In the genomic region with DNA sequence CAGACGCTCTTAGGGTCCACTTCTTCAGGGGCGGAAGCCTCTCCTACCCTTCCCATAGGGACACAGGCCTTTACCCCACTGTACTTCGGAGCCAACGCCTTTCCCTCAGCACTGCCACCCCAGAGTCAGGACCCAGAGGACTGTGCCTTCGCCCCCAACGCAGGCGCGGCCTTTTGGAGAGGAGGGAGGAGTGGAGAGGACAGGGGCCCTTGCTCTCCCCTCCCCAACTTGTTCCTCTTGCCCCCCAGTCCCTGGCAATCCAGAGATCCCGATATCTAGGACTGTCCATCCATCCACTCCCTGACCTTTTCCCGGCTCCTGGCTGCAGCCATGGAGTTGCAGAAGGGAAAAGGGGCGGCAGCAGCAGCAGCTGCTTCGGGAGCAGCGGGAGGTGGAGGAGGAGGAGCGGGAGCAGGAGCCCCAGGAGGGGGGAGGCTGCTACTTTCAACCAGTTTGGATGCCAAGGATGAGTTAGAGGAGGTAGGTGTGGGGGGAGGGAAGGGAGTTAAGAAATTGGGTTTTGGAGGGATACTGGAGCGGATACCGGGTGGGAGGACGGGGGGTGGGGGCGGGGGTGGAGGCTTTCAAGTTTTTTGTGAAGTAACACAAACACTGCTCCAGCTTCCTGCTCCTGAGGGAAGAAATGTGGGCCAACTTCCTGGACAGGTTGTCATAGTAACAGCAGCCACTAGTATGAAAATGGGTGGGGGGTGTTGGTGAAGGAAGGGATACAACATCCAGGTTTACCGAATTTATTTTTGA, we compare ENCODE assay signal across 1 cellular context.
TF ChIP-seq lines count a peak whose summit lies in the region.

No MANE protein-coding gene starts in this region.

TF ChIP-seq in endothelial cell of umbilical vein, 7 proteins besides CTCF, POLR2A, EP300 and RAD21:
- TF ChIP-seq, protein P1, sequence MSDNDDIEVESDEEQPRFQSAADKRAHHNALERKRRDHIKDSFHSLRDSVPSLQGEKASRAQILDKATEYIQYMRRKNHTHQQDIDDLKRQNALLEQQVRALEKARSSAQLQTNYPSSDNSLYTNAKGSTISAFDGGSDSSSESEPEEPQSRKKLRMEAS (IDR thresholded peaks at IDR 0.05; ENCODE audit: insufficient read depth, insufficient read length), result no peak
- no peak for TF ChIP-seq JUN (IDR thresholded peaks at IDR 0.05; ENCODE audit: borderline replicate concordance, insufficient read depth, insufficient read length, low read depth)
- no peak for TF ChIP-seq FOS (IDR thresholded peaks at IDR 0.05; ENCODE audit: borderline replicate concordance, insufficient read depth, low read length)
- TF ChIP-seq POLR2AphosphoS5 (IDR thresholded peaks at IDR 0.05; ENCODE audit: insufficient read depth, low read depth, low read length), result no peak
- TF ChIP-seq GATA2 (IDR thresholded peaks at IDR 0.05; ENCODE audit: insufficient read depth, insufficient read length, low read depth, low read length), result no peak
- no peak for TF ChIP-seq EZH2 (IDR thresholded peaks at IDR 0.05; ENCODE audit: borderline replicate concordance, low read depth, low read length, severe bottlenecking)
- no peak for TF ChIP-seq MYC (IDR thresholded peaks at IDR 0.05; ENCODE audit: low read depth, low read length)
